1 cellular context compared by ENCODE assay signal in the genomic region with DNA sequence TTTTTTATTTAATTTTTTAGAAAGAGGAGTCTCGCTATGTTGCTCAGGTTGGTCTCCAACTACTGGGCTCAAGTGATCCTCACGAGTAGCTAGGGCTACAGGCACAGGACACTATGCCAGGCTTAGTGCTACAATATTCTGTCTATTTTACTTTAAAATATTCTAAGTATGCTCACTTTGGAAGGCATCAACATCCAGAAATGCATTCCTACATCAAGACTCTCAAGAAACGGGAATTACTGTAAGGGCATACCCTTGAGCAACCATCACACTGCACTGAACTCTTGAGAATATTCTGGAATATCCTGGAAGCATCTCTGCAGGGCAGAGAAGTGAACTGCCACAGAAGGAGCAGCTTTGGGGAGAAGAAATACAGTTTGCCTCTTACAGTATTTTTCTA.
TF ChIP-seq lines count a peak whose summit lies in the region.

No MANE protein-coding gene starts in this region.

TF ChIP-seq in GM12878, 131 proteins besides CTCF, POLR2A, EP300 and RAD21 (continued from another document):
- TF ChIP-seq, protein P1, sequence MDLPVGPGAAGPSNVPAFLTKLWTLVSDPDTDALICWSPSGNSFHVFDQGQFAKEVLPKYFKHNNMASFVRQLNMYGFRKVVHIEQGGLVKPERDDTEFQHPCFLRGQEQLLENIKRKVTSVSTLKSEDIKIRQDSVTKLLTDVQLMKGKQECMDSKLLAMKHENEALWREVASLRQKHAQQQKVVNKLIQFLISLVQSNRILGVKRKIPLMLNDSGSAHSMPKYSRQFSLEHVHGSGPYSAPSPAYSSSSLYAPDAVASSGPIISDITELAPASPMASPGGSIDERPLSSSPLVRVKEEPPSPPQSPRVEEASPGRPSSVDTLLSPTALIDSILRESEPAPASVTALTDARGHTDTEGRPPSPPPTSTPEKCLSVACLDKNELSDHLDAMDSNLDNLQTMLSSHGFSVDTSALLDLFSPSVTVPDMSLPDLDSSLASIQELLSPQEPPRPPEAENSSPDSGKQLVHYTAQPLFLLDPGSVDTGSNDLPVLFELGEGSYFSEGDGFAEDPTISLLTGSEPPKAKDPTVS (IDR thresholded peaks at IDR 0.05; ENCODE audit: low read depth, low read length) = 0 out of 2 replicates have a peak, but pooled peaks have one; percentile 45
- TF ChIP-seq SP1 (IDR thresholded peaks at IDR 0.05; ENCODE audit: low read depth, low read length) = no peak
- no peak for TF ChIP-seq SPI1 (IDR thresholded peaks at IDR 0.05; ENCODE audit: borderline replicate concordance, insufficient read depth, low read depth, low read length)
TF ChIP-seq in GM12878: peak in this region for 1.
